18 cellular contexts compared by ENCODE assay signal in genomic region chr12:67286257-67286656, GRCh38.
"Had no signal": no experiment of that assay in that cellular context is flagged by ENCODE, and none has a peak within 500 bp of the region (broad histone marks: within the 10 kb centered on the region; RNA-seq: fewer than 3 reads in every experiment).

No MANE protein-coding gene starts in this region.

- H3K4me3 Mint-ChIP-seq: dendritic cell treated with granulocyte-macrophage colony-stimulating factor and Interleukin-4, amounts not matched to agents 40 ng/mL and 50 ng/mL, for 4 days; neural progenitor cell had no signal

- H3K27me3 Mint-ChIP-seq: dendritic cell treated with granulocyte-macrophage colony-stimulating factor and Interleukin-4, amounts not matched to agents 40 ng/mL and 50 ng/mL, for 4 days; naive thymus-derived CD8-positive, alpha-beta T cell; progenitor cell of endocrine pancreas had no signal

- H3K9me3 Mint-ChIP-seq: dendritic cell treated with granulocyte-macrophage colony-stimulating factor and Interleukin-4, amounts not matched to agents 40 ng/mL and 50 ng/mL, for 4 days; naive thymus-derived CD8-positive, alpha-beta T cell had no signal

- DNase-seq: erythroblast; foreskin keratinocyte; head of caudate nucleus; left colon; left ventricle myocardium superior; mesendoderm; mucosa of descending colon; naive thymus-derived CD8-positive, alpha-beta T cell; nucleus accumbens; pancreas; stimulated activated CD4-positive, alpha-beta T cell treated with anti-CD3 and anti-CD28 coated beads, Interleukin-12 subunit alpha, Interleukin-12 subunit beta, amount 100 ng/mL, for 4 hours; stimulated activated naive CD4-positive, alpha-beta T cell treated with Interleukin-2 at 50 U/mL for 16 hours; testis; upper lobe of right lung had no signal

- H3K4me1 Mint-ChIP-seq: neural progenitor cell had no signal

- H3K27ac Mint-ChIP-seq: dendritic cell treated with granulocyte-macrophage colony-stimulating factor and Interleukin-4, amounts not matched to agents 40 ng/mL and 50 ng/mL, for 4 days; neural progenitor cell; progenitor cell of endocrine pancreas had no signal

- ATAC-seq: foreskin keratinocyte; left colon; left ventricle myocardium superior; mucosa of descending colon; naive thymus-derived CD8-positive, alpha-beta T cell; pancreas; sciatic nerve; upper lobe of right lung had no signal
